Comparison of ENCODE assay signal across 13 cellular contexts in the genomic region with DNA sequence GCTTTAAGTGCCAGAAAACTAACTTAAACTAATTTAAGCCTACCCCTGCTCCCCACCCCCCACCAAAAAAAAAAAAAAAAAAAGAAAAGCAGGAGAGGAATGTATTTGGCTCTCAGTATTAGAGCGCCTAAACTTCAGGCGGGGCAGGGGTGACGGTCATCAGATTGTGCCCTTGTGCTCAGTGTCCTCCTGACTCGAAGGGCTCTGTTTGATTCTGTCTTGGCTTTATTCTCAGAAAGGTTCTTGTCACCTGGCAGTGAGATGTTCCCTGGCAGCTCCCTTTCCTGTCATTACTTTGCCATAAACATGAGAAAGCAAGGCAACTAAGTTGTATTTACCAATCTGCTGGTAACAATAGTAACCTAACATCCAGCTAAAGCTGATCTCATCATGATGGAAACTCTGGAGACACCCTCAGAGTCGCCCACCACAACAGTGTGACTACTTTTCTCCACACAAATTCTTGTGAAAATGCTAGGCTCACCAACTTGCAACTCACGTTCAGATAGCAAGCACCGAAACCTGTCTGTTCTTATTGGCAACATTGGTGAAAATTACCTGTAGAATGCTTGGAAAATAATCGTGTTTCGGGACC. TPM values are rescaled to one million over a fixed set of nuclear protein-coding genes. Genes with fewer than 3 reads are reported as not detected.
A peak's percentile ranks its signal among the peaks of the same experiment; 100 is the strongest.
DNase-seq lines count a peak whose midpoint lies in the region; ATAC-seq, FAIRE-seq and TF ChIP-seq lines count a peak whose summit lies in the region.
"Had no signal": no experiment of that assay in that cellular context is flagged by ENCODE, and none has a peak within 500 bp of the region (broad histone marks: within the 10 kb centered on the region; RNA-seq: fewer than 3 reads in every experiment).

No MANE protein-coding gene starts in this region.

- TF ChIP-seq POLR2A in K562 (conservative IDR thresholded peaks at IDR 0.05) = no peak

- ATAC-seq in K562 = peak; percentile 38; the same call in 2 of the 3 replicates
- ATAC-seq in HG02798 (IDR thresholded peaks at IDR 0.05; ENCODE audit: poor library complexity, unreplicated experiment) = no peak
- no peak for ATAC-seq in GM18909 (IDR thresholded peaks at IDR 0.05; ENCODE audit: poor library complexity, unreplicated experiment)

- H3K4me3 ChIP-seq in NT2/D1 (ENCODE audit: insufficient read length, low read depth) (no peak overlapping the region), K562 (no peak overlapping the region)

- CTCF ChIA-PET in K562 (lab: Yijun Ruan, JAX; ENCODE audit: low intra/inter-chr PET ratio) = no interaction called here

- TF ChIP-seq RAD21 in K562 (CRISPR knock-in tag; conservative IDR thresholded peaks at IDR 0.05 in 1 of 2, IDR thresholded peaks at IDR 0.05 in 1 of 2) = no peak

- no peak for FAIRE-seq in K562 (lab: Jason Lieb, UNC)

- H3K4me1 ChIP-seq in NT2/D1 (ENCODE audit: insufficient read depth, insufficient read length) = peaks cover 11% of the 10 kb centered on the region
- peaks cover 0 to 15% of the 10 kb centered on the region in 2 experiments; a peak in 2 of 5 replicates for H3K4me1 ChIP-seq in K562 (replicated peaks in 1 of 2; ENCODE audit: control insufficient read depth in 2 of 2, insufficient read depth in 2 of 2, low read length in 2 of 2)
- H3K4me1 ChIP-seq: BE2C had no signal

- no peak overlapping the region for H3K4me2 ChIP-seq in K562 (ENCODE audit: insufficient read depth, low read length)

- H2AFZ ChIP-seq in K562 (ENCODE audit: low read depth, low read length) = peak overlapping the region; percentile 93

- no peaks in the 10 kb centered on the region for H4K20me1 ChIP-seq in K562 (replicated peaks; ENCODE audit: control insufficient read depth, insufficient read depth, low read length)

- 49% methylated on average over 6 of the region's 9 CpGs for WGBS in K562 (ENCODE audit: insufficient coverage, low coverage, missing lambda C conversion rate)

- intact Hi-C loops in K562 (cut with micrococcal nuclease) = no loop called here

- H3K36me3 ChIP-seq in NT2/D1 (ENCODE audit: insufficient read depth, insufficient read length, low read length) (no peaks in the 10 kb centered on the region), K562 (ENCODE audit: control insufficient read depth, insufficient read depth, low read length) (no peaks in the 10 kb centered on the region)
- H3K36me3 ChIP-seq: BE2C had no signal

- H3K27ac ChIP-seq in K562 (ENCODE audit: extremely low read depth, low read depth, low read length) = no peak overlapping the region
- H3K27ac ChIP-seq: HL-60 had no signal

- no peak for TF ChIP-seq EP300 in K562 (IDR thresholded peaks at IDR 0.05; ENCODE audit: low read length)

- in situ Hi-C loops in K562 (cut with MboI) = no loop called here

- no peak for TF ChIP-seq CTCF in K562 (IDR thresholded peaks at IDR 0.05 in 2 of 3, conservative IDR thresholded peaks at IDR 0.05 in 1 of 3; ENCODE audit: insufficient read depth in 2 of 3, low read depth in 1 of 3, low read length in 3 of 3)

- no TSS peak for BruUV-seq in K562 (replicated peaks; lab: Mats Ljungman, UMichigan)

- DNase-seq in AG20443 (ENCODE audit: low spot score) (peak; percentile 16), NT2/D1 (ENCODE audit: low read depth, low spot score) (peak; percentile 68), K562 (ENCODE audit: extremely low read depth in 1 of 4, low spot score in 3 of 4) (no peak), NCI-H2196 treated with DMSO at 0.1 percent for 48 hours (lab: John Stamatoyannopoulos, UW; ENCODE audit: unreplicated experiment) (no peak), NCI-H187 (lab: John Stamatoyannopoulos, UW) (no peak)
- DNase-seq in stimulated activated CD4-positive, alpha-beta T cell treated with anti-CD3 and anti-CD28 coated beads, Interleukin-12 subunit alpha, Interleukin-12 subunit beta, amount 100 ng/mL, for 24 hours (ENCODE audit: low read depth in 2 of 2) = peak; percentile 17 to 20
- DNase-seq: activated CD4-positive, CD25-positive, alpha-beta regulatory T cell treated with anti-CD3 and anti-CD28 coated beads, Interleukin-2, amount 50 U/mL, for 72 hours; BE2C; NCI-H1105 treated with DMSO at 0.1 percent for 48 hours; NCI-H526 had no signal

- no peaks in the 10 kb centered on the region for H3K27me3 ChIP-seq in NT2/D1 (ENCODE audit: insufficient read depth, insufficient read length)
- no peaks in the 10 kb centered on the region for H3K27me3 ChIP-seq in K562 (ENCODE audit: control insufficient read depth in 2 of 2, insufficient read depth in 2 of 2, low read length in 2 of 2)
- H3K27me3 ChIP-seq: BE2C had no signal

- POLR2A ChIA-PET in K562 (lab: Yijun Ruan, JAX) = no interaction called here

- no peaks in the 10 kb centered on the region for H3K79me2 ChIP-seq in K562 (ENCODE audit: control insufficient read depth, insufficient read depth, low read length)

- no peaks in the 10 kb centered on the region for H3K9me3 ChIP-seq in NT2/D1 (ENCODE audit: insufficient read depth, low read length)
- no peaks in the 10 kb centered on the region for H3K9me3 ChIP-seq in K562 (replicated peaks; ENCODE audit: control insufficient read depth, insufficient read depth, low read depth, low read length)
- H3K9me3 ChIP-seq: BE2C had no signal

- no peaks in the 10 kb centered on the region for H3K9me1 ChIP-seq in K562 (ENCODE audit: control insufficient read depth, insufficient read depth, low read length)

- H3K9ac ChIP-seq in NT2/D1 (ENCODE audit: insufficient read length, low read depth) (peak overlapping the region; percentile 27), K562 (ENCODE audit: insufficient read depth in 1 of 2, low read depth in 2 of 2, low read length in 2 of 2) (no peak overlapping the region; a peak in 1 of 4 replicates)

TF ChIP-seq in K562, 482 proteins besides CTCF, POLR2A, EP300 and RAD21 (continues in another document):
- TF ChIP-seq SNIP1 (IDR thresholded peaks at IDR 0.05; ENCODE audit: low read depth) = no peak
- no peak for TF ChIP-seq CBX5 (IDR thresholded peaks at IDR 0.05; ENCODE audit: borderline replicate concordance, low read depth)
- no peak for TF ChIP-seq HDGF (IDR thresholded peaks at IDR 0.05)
- no peak for TF ChIP-seq GTF2B (IDR thresholded peaks at IDR 0.05; ENCODE audit: extremely low read depth, insufficient read length)
- TF ChIP-seq, protein P1, sequence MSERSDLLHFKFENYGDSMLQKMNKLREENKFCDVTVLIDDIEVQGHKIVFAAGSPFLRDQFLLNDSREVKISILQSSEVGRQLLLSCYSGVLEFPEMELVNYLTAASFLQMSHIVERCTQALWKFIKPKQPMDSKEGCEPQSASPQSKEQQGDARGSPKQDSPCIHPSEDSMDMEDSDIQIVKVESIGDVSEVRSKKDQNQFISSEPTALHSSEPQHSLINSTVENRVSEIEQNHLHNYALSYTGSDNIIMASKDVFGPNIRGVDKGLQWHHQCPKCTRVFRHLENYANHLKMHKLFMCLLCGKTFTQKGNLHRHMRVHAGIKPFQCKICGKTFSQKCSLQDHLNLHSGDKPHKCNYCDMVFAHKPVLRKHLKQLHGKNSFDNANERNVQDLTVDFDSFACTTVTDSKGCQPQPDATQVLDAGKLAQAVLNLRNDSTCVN (CRISPR knock-in tag; IDR thresholded peaks at IDR 0.05) = no peak

RNA-seq across cellular contexts. Expression of gene WNK1, which starts 39.0 kb away (rescaled TPM):
- total RNA-seq in K562 (2011; cell fraction: chromatin; rRNA removed; ENCODE audit: low replicate concordance) = 107 and 268 TPM in 2 replicates
- 59.2 and 97.8 TPM in 2 replicates for total RNA-seq in K562 (2011; cell fraction: nucleolus; rRNA removed)
- total RNA-seq in K562 (2011; cell fraction: nucleoplasm; rRNA removed) = 150 and 213 TPM in 2 replicates
- total RNA-seq in K562 (2014; rRNA removed) = 21.4 and 24.7 TPM in 2 replicates
- 32.5 and 33.3 TPM in 2 replicates for total RNA-seq in K562 (2014; rRNA removed; fragmentation: Illumina TruSeq; extraction: Trizol)
- 32.0 and 37.2 TPM in 2 replicates for total RNA-seq in K562 (2015; rRNA removed; fragmentation: Illumina TruSeq; extraction: Trizol)
- 59.1 and 73.9 TPM in 2 replicates for total RNA-seq in K562 (2021)
- polyA plus RNA-seq in K562 (2011; rRNA removed) = 30.8 and 31.0 TPM in 2 replicates
- polyA plus RNA-seq in K562 (2011; cell fraction: cytosol; rRNA removed) = 46.3 and 55.3 TPM in 2 replicates
- polyA plus RNA-seq in K562 (2011; cell fraction: nucleus; rRNA removed) = 48.7 and 67.8 TPM in 2 replicates
- 48.1 and 51.9 TPM in 2 replicates for polyA plus RNA-seq in K562 (2012)
- 62.6 and 66.0 TPM in 2 replicates for polyA plus RNA-seq in K562 (2014; fragmentation: Illumina TruSeq; extraction: Trizol)
- polyA plus RNA-seq in K562 (2014; fragmentation: Nextera tagmentation; extraction: Ambion mirVana) = 10 to 100 TPM in 1 of 2 experiments, 1 to 10 TPM in 1; 4.3 to 13.2 TPM
- polyA plus RNA-seq in K562 (2014; rRNA removed) = 27.2 and 30.8 TPM in 2 replicates
- polyA minus RNA-seq in K562 (2011; rRNA and poly(A)+ RNA removed) = 109 and 110 TPM in 2 replicates
- 116 and 128 TPM in 2 replicates for polyA minus RNA-seq in K562 (2011; cell fraction: cytosol; rRNA and poly(A)+ RNA removed)
- polyA minus RNA-seq in K562 (2011; cell fraction: nucleus; rRNA and poly(A)+ RNA removed) = 73.6 and 96.6 TPM in 2 replicates

RNA-seq across cellular contexts. Expression of gene NINJ2, which starts 50.1 kb away (rescaled TPM):
- 1.9 and 2.7 TPM in 2 replicates for total RNA-seq in K562 (2011; cell fraction: chromatin; rRNA removed; ENCODE audit: low replicate concordance)
- total RNA-seq in K562 (2011; cell fraction: nucleolus; rRNA removed) = 2.0 and 2.1 TPM in 2 replicates
- total RNA-seq in K562 (2011; cell fraction: nucleoplasm; rRNA removed) = 1.5 TPM in 2 replicates
- total RNA-seq in K562 (2014; rRNA removed) (3.6 and 4.5 TPM in 2 replicates), K562 (2014; rRNA removed; fragmentation: Illumina TruSeq; extraction: Trizol) (1.7 and 3.3 TPM in 2 replicates), K562 (2015; rRNA removed; fragmentation: Illumina TruSeq; extraction: Trizol) (4.0 and 4.9 TPM in 2 replicates), K562 (2021) (2.3 and 2.6 TPM in 2 replicates)
- polyA plus RNA-seq in K562 (2011; rRNA removed) (3.6 and 5.3 TPM in 2 replicates), K562 (2014; fragmentation: Illumina TruSeq; extraction: Trizol) (6.5 and 7.3 TPM in 2 replicates), K562 (2014; fragmentation: Nextera tagmentation; extraction: Ambion mirVana) (10 to 100 TPM; 10.6 to 16.0 TPM), K562 (2014; rRNA removed) (4.3 and 4.8 TPM in 2 replicates)
- polyA plus RNA-seq in K562 (2011; cell fraction: cytosol; rRNA removed) = 13.1 and 19.4 TPM in 2 replicates
- polyA plus RNA-seq in K562 (2011; cell fraction: nucleus; rRNA removed) = 4.1 and 4.4 TPM in 2 replicates
- 5.8 and 7.2 TPM in 2 replicates for polyA plus RNA-seq in K562 (2012)
- 5.5 and 8.4 TPM in 2 replicates for polyA minus RNA-seq in K562 (2011; rRNA and poly(A)+ RNA removed)
- 2.9 and 3.7 TPM in 2 replicates for polyA minus RNA-seq in K562 (2011; cell fraction: cytosol; rRNA and poly(A)+ RNA removed)
- polyA minus RNA-seq in K562 (2011; cell fraction: nucleus; rRNA and poly(A)+ RNA removed) = 0.81 and 2.6 TPM in 2 replicates

Comparison
In these comparisons a context has a peak if more than half of its experiments do, and no peak if none do; other contexts are left out.
1. DNase-seq: peak in AG20443 (single experiment), NT2/D1 (single experiment) and stimulated activated CD4-positive, alpha-beta T cell treated with anti-CD3 and anti-CD28 coated beads, Interleukin-12 subunit alpha, Interleukin-12 subunit beta, amount 100 ng/mL, for 24 hours (2 of 2); none in K562 (0 of 4), NCI-H2196 treated with DMSO at 0.1 percent for 48 hours (single experiment) and NCI-H187 (0 of 2).